Comparison of ENCODE assay signal across 8 cellular contexts in genomic region chr5:143402464-143403356, GRCh38. TPM values are rescaled to one million over a fixed set of nuclear protein-coding genes. Genes with fewer than 3 reads are reported as not detected.
DNase-seq lines count a peak whose midpoint lies in the region; ATAC-seq and TF ChIP-seq lines count a peak whose summit lies in the region.

No MANE protein-coding gene starts in this region.

- H3K27me3 ChIP-seq in esophagus squamous epithelium (no peaks in the 10 kb centered on the region), muscle layer of colon (ENCODE audit: control insufficient read depth in 1 of 2, insufficient read depth in 2 of 2, low read length in 2 of 2) (no peaks in the 10 kb centered on the region)

- peaks cover 47% of the 10 kb centered on the region for H3K36me3 ChIP-seq in OCI-LY7 (ENCODE audit: insufficient read depth, low read length)
- peaks cover 0 to 7% (median 0%) of the 10 kb centered on the region in 3 donors for H3K36me3 ChIP-seq in esophagus squamous epithelium
- peaks cover 10% of the 10 kb centered on the region for H3K36me3 ChIP-seq in muscle layer of colon (ENCODE audit: insufficient read depth, low read length)

- H3K4me1 Mint-ChIP-seq in activated T-cell treated with anti-CD3 and anti-CD28 coated beads, Interleukin-2, amount 50 U/mL, for 72 hours (ENCODE audit: low read depth), result peaks cover 60% of the 10 kb centered on the region

- no peaks in the 10 kb centered on the region for H3K9me2 ChIP-seq in OCI-LY7 (ENCODE audit: insufficient read depth, low read length)

- no peak for TF ChIP-seq POLR2A in esophagus squamous epithelium (IDR thresholded peaks at IDR 0.05)

- H3K9me3 ChIP-seq in OCI-LY7 (ENCODE audit: low read length), result no peaks in the 10 kb centered on the region
- no peaks in the 10 kb centered on the region for H3K9me3 ChIP-seq in esophagus squamous epithelium
- H3K9me3 ChIP-seq in muscle layer of colon (ENCODE audit: low read length), result no peaks in the 10 kb centered on the region

- peaks cover 0 to 3% of the 10 kb centered on the region in 2 donors for H3K9me3 Mint-ChIP-seq in activated T-cell treated with anti-CD3 and anti-CD28 coated beads, Interleukin-2, amount 50 U/mL, for 72 hours

- peak; percentile 44 for DNase-seq in ACHN
- DNase-seq in OCI-LY7 (ENCODE audit: low spot score), result peak; percentile 62
- peak; percentile 58 to 65 for DNase-seq in activated T-cell treated with anti-CD3 and anti-CD28 coated beads, Interleukin-2, amount 50 U/mL, for 72 hours
- peak; percentile 50 for DNase-seq in esophagus squamous epithelium (lab: John Stamatoyannopoulos, UW)
- DNase-seq in stimulated activated naive CD4-positive, alpha-beta T cell treated with Interleukin-2 at 50 U/mL for 16 hours (lab: John Stamatoyannopoulos, UW), result peak; percentile 52

- no peak; the same call in 1 of the 2 replicates for TF ChIP-seq CTCF in OCI-LY7 (conservative IDR thresholded peaks at IDR 0.05; ENCODE audit: low read length)
- no peak for TF ChIP-seq CTCF in esophagus squamous epithelium (IDR thresholded peaks at IDR 0.05)

- H3K9ac ChIP-seq in muscle layer of colon (ENCODE audit: low read length), result peak overlapping the region; percentile 60

- no peaks in the 10 kb centered on the region for H3K27me3 Mint-ChIP-seq in activated T-cell treated with anti-CD3 and anti-CD28 coated beads, Interleukin-2, amount 50 U/mL, for 72 hours (ENCODE audit: low read depth)

- H3K4me3 ChIP-seq in OCI-LY7 (ENCODE audit: low read depth, low read length, poor library complexity, severe bottlenecking), result peak overlapping the region; percentile 91
- peak overlapping the region; percentile 68 to 96 (median 84) for H3K4me3 ChIP-seq in esophagus squamous epithelium
- H3K4me3 ChIP-seq in muscle layer of colon (ENCODE audit: low read depth in 1 of 2, low read length in 2 of 2), result peak overlapping the region; percentile 83 to 100

- no TSS peak for BruUV-seq in OCI-LY7 (replicated peaks; lab: Mats Ljungman, UMichigan)

- H3K27ac Mint-ChIP-seq in activated T-cell treated with anti-CD3 and anti-CD28 coated beads, Interleukin-2, amount 50 U/mL, for 72 hours, result peak overlapping the region; percentile 93

- peaks cover 66% of the 10 kb centered on the region for H3K79me2 ChIP-seq in OCI-LY7 (ENCODE audit: insufficient read depth, low read depth, low read length)

- H3K4me1 ChIP-seq in OCI-LY7 (ENCODE audit: insufficient read depth, low read length, poor library complexity, severe bottlenecking) (peaks cover 46% of the 10 kb centered on the region), esophagus squamous epithelium (peaks cover 14 to 50% (median 16%) of the 10 kb centered on the region in 3 donors), muscle layer of colon (ENCODE audit: insufficient read depth, low read length) (peaks cover 20% of the 10 kb centered on the region)

- ATAC-seq in GM21723 (IDR thresholded peaks at IDR 0.05; ENCODE audit: unreplicated experiment) (peak; percentile 1), GM19351 (IDR thresholded peaks at IDR 0.05; ENCODE audit: unreplicated experiment) (no peak)
- ATAC-seq in activated T-cell treated with anti-CD3 and anti-CD28 coated beads, Interleukin-2, amount 50 U/mL, for 72 hours (replicated peaks in 1 of 2), result no peak

- intact Hi-C loops in OCI-LY7 (cut with micrococcal nuclease; ENCODE audit: unreplicated experiment), result loop anchor here (2.0 to 10.0 kb wide), 5 partner anchors 175 to 772 kb away; partner anchors contain the start of genes KCTD16 and YIPF5
- intact Hi-C loops in esophagus squamous epithelium (cut with DNase I), result loop anchor here (10.0 kb wide), 3 partner anchors 388 to 478 kb away; no protein-coding TSS in a partner anchor

- H3K36me3 Mint-ChIP-seq in activated T-cell treated with anti-CD3 and anti-CD28 coated beads, Interleukin-2, amount 50 U/mL, for 72 hours (ENCODE audit: insufficient read depth in 2 of 2), result peaks cover 11 to 33% of the 10 kb centered on the region in 2 donors

- peak overlapping the region; percentile 78 to 91 for H3K4me3 Mint-ChIP-seq in activated T-cell treated with anti-CD3 and anti-CD28 coated beads, Interleukin-2, amount 50 U/mL, for 72 hours

- H3K4me2 ChIP-seq in OCI-LY7 (ENCODE audit: low read length), result peak overlapping the region; percentile 92

- H2AFZ ChIP-seq in OCI-LY7 (ENCODE audit: low read length), result peak overlapping the region; percentile 15; the same call in 1 of the 2 replicates

- peaks cover 40% of the 10 kb centered on the region; the same call in 1 of the 2 replicates for H4K20me1 ChIP-seq in OCI-LY7 (ENCODE audit: insufficient read depth, low read length)

- peak overlapping the region; percentile 96 for H3K27ac ChIP-seq in OCI-LY7 (ENCODE audit: low read depth, low read length, poor library complexity, severe bottlenecking)
- H3K27ac ChIP-seq in esophagus squamous epithelium, result peak overlapping the region; percentile 96 to 99 (median 99)
- peak overlapping the region; percentile 95 for H3K27ac ChIP-seq in muscle layer of colon (ENCODE audit: low read depth, low read length)

- 0 to 1% methylated on average over 14 to 22 of the region's 86 CpGs for WGBS in esophagus squamous epithelium, 2 donors

- POLR2A ChIA-PET in OCI-LY7 (lab: Charles Lee), result interaction anchor here (0.5 to 2.8 kb wide), 9 partner anchors 15 to 382 kb away, joined by 3 to 49 read pairs (median 5); no protein-coding TSS in a partner anchor

- CTCF ChIA-PET in OCI-LY7 (lab: Charles Lee; ENCODE audit: unreplicated experiment), result no interaction called here

- in situ Hi-C loops in ACHN (cut with HindIII; ENCODE audit: low pct_ligation_motif_present, low pct_unique_long_range_greater_than_20kb, low sequenced_read_pairs), result no loop called here

RNA-seq across cellular contexts. Expression of gene NR3C1, which starts 0.8 kb away (rescaled TPM):
- 45.0 and 45.6 TPM in 2 replicates for total RNA-seq in OCI-LY7 (2014; rRNA removed; shearing (Covaris generic))
- 98.1 and 106 TPM in 2 replicates for total RNA-seq in OCI-LY7 (2022)
- 100 to 1,000 TPM in 1 of 2 donors, 10 to 100 TPM in 1; 93.5 to 104 TPM for total RNA-seq in activated T-cell treated with anti-CD3 and anti-CD28 coated beads, Interleukin-2, amount 50 U/mL, for 72 hours
- total RNA-seq in esophagus squamous epithelium, result 10 to 100 TPM; 16.7 to 51.1 (median 26.1) TPM
